In genomic region chr14:54374117-54374884, GRCh38 we compare ENCODE assay signal across 2 cellular contexts.
A peak's percentile ranks its signal among the peaks of the same experiment; 100 is the strongest.
TF ChIP-seq lines count a peak whose summit lies in the region.

No MANE protein-coding gene starts in this region.

TF ChIP-seq in GM12878, 131 proteins besides CTCF, POLR2A, EP300 and RAD21:
- TF ChIP-seq YY1 (IDR thresholded peaks at IDR 0.05; ENCODE audit: low read depth, low read length) (0 out of 2 replicates have a peak, but pooled peaks have one; percentile 28), ZNF274 (IDR thresholded peaks at IDR 0.05; ENCODE audit: insufficient read depth, insufficient read length) (no peak)

TF ChIP-seq in HepG2, 621 proteins besides CTCF, POLR2A, EP300 and RAD21:
- 0 out of 2 replicates have a peak, but pooled peaks have one; percentile 14 for TF ChIP-seq NCOA2 (CRISPR knock-in tag; IDR thresholded peaks at IDR 0.05)
- peak; percentile 56; the same call in 1 of the 2 replicates for TF ChIP-seq HNF4A (CRISPR knock-in tag; IDR thresholded peaks at IDR 0.05)
- TF ChIP-seq ZGPAT (CRISPR knock-in tag; IDR thresholded peaks at IDR 0.05) = peak; percentile 22; the same call in 1 of the 2 replicates
- no peak for TF ChIP-seq DPF2 (CRISPR knock-in tag; IDR thresholded peaks at IDR 0.05; ENCODE audit: borderline replicate concordance, low read depth)
- peak; percentile 17; the same call in 1 of the 2 replicates for TF ChIP-seq NCOR1 (IDR thresholded peaks at IDR 0.05; ENCODE audit: borderline replicate concordance, low read length)
- 0 out of 2 replicates have a peak, but pooled peaks have one; percentile 45 for TF ChIP-seq ATF2 (CRISPR knock-in tag; IDR thresholded peaks at IDR 0.05)
- TF ChIP-seq HNF4G (IDR thresholded peaks at IDR 0.05; ENCODE audit: borderline replicate concordance, low read depth, low read length) = peak; percentile 44; the same call in 1 of the 2 replicates
- TF ChIP-seq HNF4G (CRISPR knock-in tag; IDR thresholded peaks at IDR 0.05; ENCODE audit: borderline replicate concordance, low read depth) = no peak
- peak; percentile 61; the same call in 1 of the 2 replicates for TF ChIP-seq ARID3A (IDR thresholded peaks at IDR 0.05; ENCODE audit: low read depth, low read length)
- TF ChIP-seq SOX5 (CRISPR knock-in tag; IDR thresholded peaks at IDR 0.05; ENCODE audit: borderline replicate concordance) = peak; percentile 69; the same call in 1 of the 2 replicates
- 0 out of 2 replicates have a peak, but pooled peaks have one; percentile 16 for TF ChIP-seq ELF3 (CRISPR knock-in tag; IDR thresholded peaks at IDR 0.05)
- TF ChIP-seq SAP130 (CRISPR knock-in tag; IDR thresholded peaks at IDR 0.05; ENCODE audit: low read depth) = peak; percentile 23; the same call in 1 of the 2 replicates
- peak; percentile 77 for TF ChIP-seq TBX3 (IDR thresholded peaks at IDR 0.05; ENCODE audit: borderline replicate concordance)
- TF ChIP-seq BCL6 (CRISPR knock-in tag; IDR thresholded peaks at IDR 0.05) = peak; percentile 38; the same call in 1 of the 2 replicates
- TF ChIP-seq MAFG (CRISPR knock-in tag; IDR thresholded peaks at IDR 0.05) = no peak
- no peak for TF ChIP-seq ZNF75D (CRISPR knock-in tag; IDR thresholded peaks at IDR 0.05; ENCODE audit: borderline replicate concordance)
- no peak for TF ChIP-seq SOX6 (IDR thresholded peaks at IDR 0.05)
- TF ChIP-seq SOX6 (CRISPR knock-in tag; IDR thresholded peaks at IDR 0.05) = peak; percentile 53; the same call in 1 of the 2 replicates
- peak; percentile 35 for TF ChIP-seq ASH2L (IDR thresholded peaks at IDR 0.05; ENCODE audit: insufficient read length, low read depth, low read length)
- TF ChIP-seq CEBPB (IDR thresholded peaks at IDR 0.05; ENCODE audit: borderline replicate concordance, low read depth, low read length) = peak; percentile 28; the same call in 1 of the 2 replicates
- no peak for TF ChIP-seq ZMYM3 (CRISPR knock-in tag; IDR thresholded peaks at IDR 0.05)
- no peak for TF ChIP-seq SOX13 (IDR thresholded peaks at IDR 0.05)
- peak in 1 of 2 experiments; percentile 79; a peak in 2 of 4 replicates for TF ChIP-seq SOX13 (CRISPR knock-in tag; conservative IDR thresholded peaks at IDR 0.05 in 1 of 2, IDR thresholded peaks at IDR 0.05 in 1 of 2)
- TF ChIP-seq ZNF24 (IDR thresholded peaks at IDR 0.05) = peak; percentile 65; the same call in 1 of the 2 replicates
- peak; percentile 22; the same call in 1 of the 2 replicates for TF ChIP-seq FOXP1 (IDR thresholded peaks at IDR 0.05)
- 0 out of 2 replicates have a peak, but pooled peaks have one; percentile 17 for TF ChIP-seq FOXP1 (CRISPR knock-in tag; IDR thresholded peaks at IDR 0.05)
- TF ChIP-seq HMGXB3 (CRISPR knock-in tag; IDR thresholded peaks at IDR 0.05; ENCODE audit: borderline replicate concordance) = no peak
- peak; percentile 44 for TF ChIP-seq ARID5B (CRISPR knock-in tag; IDR thresholded peaks at IDR 0.05)
- TF ChIP-seq ZNF674 (CRISPR knock-in tag; IDR thresholded peaks at IDR 0.05; ENCODE audit: low read depth) = no peak
- no peak for TF ChIP-seq ZNF496 (CRISPR knock-in tag; IDR thresholded peaks at IDR 0.05; ENCODE audit: insufficient replicate concordance)
